Comparison of ENCODE assay signal across 10 cellular contexts in genomic region chr6:106514281-106514885, GRCh38.
A peak's percentile ranks its signal among the peaks of the same experiment; 100 is the strongest.
DNase-seq lines count a peak whose midpoint lies in the region; ATAC-seq, FAIRE-seq and TF ChIP-seq lines count a peak whose summit lies in the region.
"Had no signal": no experiment of that assay in that cellular context is flagged by ENCODE, and none has a peak within 500 bp of the region (broad histone marks: within the 10 kb centered on the region; RNA-seq: fewer than 3 reads in every experiment).

No MANE protein-coding gene starts in this region.

- in situ Hi-C loops in GM13976 (cut with MboI; ENCODE audit: low sequenced_read_pairs, unreplicated experiment): no loop called here

- peak overlapping the region; percentile 86; the same call in 1 of the 2 replicates for H3K9ac ChIP-seq in SK-N-SH

- H2AFZ ChIP-seq in SK-N-SH (ENCODE audit: low read depth): no peak overlapping the region
- no peak overlapping the region for H2AFZ ChIP-seq in hepatocyte

- DNase-seq in SK-N-SH (no peak), hepatocyte (ENCODE audit: low spot score) (no peak), stomach (no peak), NCI-H2196 (lab: John Stamatoyannopoulos, UW; ENCODE audit: unreplicated experiment) (no peak), GM13976 (ENCODE audit: low spot score) (no peak), urothelium cell line (ENCODE audit: low spot score) (no peak)
- DNase-seq in T-helper 2 cell treated with Interferon-gamma antibody and Interleukin-4, amounts not matched to agents 5 μg/mL and 100 μg/mL, for 36 hours (ENCODE audit: low spot score): no peak
- DNase-seq: activated gamma-delta T cell treated with Interleukin-2 at 50 U/mL for 16 hours, SIG-M5 had no signal

- peaks cover 3% of the 10 kb centered on the region for H3K27me3 Mint-ChIP-seq in T-helper 2 cell treated with Interferon-gamma antibody and Interleukin-4, amounts not matched to agents 5 μg/mL and 100 μg/mL, for 36 hours (ENCODE audit: low read depth)

- H3K4me2 ChIP-seq in SK-N-SH (peak overlapping the region; percentile 95), hepatocyte (peak overlapping the region; percentile 98)

- POLR2A ChIA-PET in SK-N-SH (lab: Yijun Ruan, JAX): no interaction called here

- WGBS in SK-N-SH (ENCODE audit: low lambda C conversion rate): 64% methylated on average over 3 of the region's 3 CpGs
- 88% methylated on average over 3 of the region's 3 CpGs for WGBS in hepatocyte (ENCODE audit: low lambda C conversion rate, missing lambda C conversion rate)
- 50 to 68% (median 56%) methylated on average over 3 of the region's 3 CpGs for WGBS in stomach, 5 donors

- H3K9me2 ChIP-seq in SK-N-SH (no peaks in the 10 kb centered on the region), hepatocyte (replicated peaks; ENCODE audit: insufficient read depth) (no peaks in the 10 kb centered on the region)

- CTCF ChIA-PET in SK-N-SH (lab: Yijun Ruan, JAX): interaction anchor here (1.6 kb wide), 2 partner anchors 62 to 175 kb away, joined by 3 to 6 read pairs; no protein-coding TSS in a partner anchor

- peaks cover 46% of the 10 kb centered on the region for H3F3A ChIP-seq in SK-N-SH (replicated peaks; ENCODE audit: insufficient read depth)

- H3K4me1 ChIP-seq in SK-N-SH (ENCODE audit: control insufficient read depth in 1 of 2, insufficient read depth in 2 of 2, low read depth in 1 of 2, low read length in 1 of 2) (peaks cover 7 to 17% of the 10 kb centered on the region in 2 experiments; a peak in 3 of 4 replicates), hepatocyte (ENCODE audit: insufficient read depth) (peaks cover 22% of the 10 kb centered on the region), stomach (peaks cover 23 to 63% (median 41%) of the 10 kb centered on the region in 4 donors)

- TF ChIP-seq CTCF in SK-N-SH (IDR thresholded peaks at IDR 0.05): no peak
- no peak for TF ChIP-seq CTCF in hepatocyte (IDR thresholded peaks at IDR 0.05; ENCODE audit: poor library complexity)
- no peak for TF ChIP-seq CTCF in stomach (IDR thresholded peaks at IDR 0.05)
- no peak for TF ChIP-seq CTCF in GM13976 (IDR thresholded peaks at IDR 0.05; ENCODE audit: borderline replicate concordance, control extremely low read depth, extremely low read depth, insufficient read depth, missing control alignments)

- no peak for TF ChIP-seq POLR2A in stomach (IDR thresholded peaks at IDR 0.05)

- intact Hi-C loops in stomach (cut with DNase I; ENCODE audit: low total_unique reads): no loop called here

- H3K36me3 Mint-ChIP-seq in T-helper 2 cell treated with Interferon-gamma antibody and Interleukin-4, amounts not matched to agents 5 μg/mL and 100 μg/mL, for 36 hours (ENCODE audit: low read depth): peaks cover 5% of the 10 kb centered on the region

- H3K27ac Mint-ChIP-seq in T-helper 2 cell treated with Interferon-gamma antibody and Interleukin-4, amounts not matched to agents 5 μg/mL and 100 μg/mL, for 36 hours: peak overlapping the region; percentile 95

- peak overlapping the region; percentile 71 to 83; a peak in 3 of 4 replicates for H3K4me3 ChIP-seq in SK-N-SH (ENCODE audit: low read depth in 2 of 2, low read length in 1 of 2)
- no peak overlapping the region for H3K4me3 ChIP-seq in hepatocyte
- H3K4me3 ChIP-seq in stomach: peak overlapping the region in 2 of 4 donors; percentile 65 to 82

- H3K4me1 Mint-ChIP-seq in T-helper 2 cell treated with Interferon-gamma antibody and Interleukin-4, amounts not matched to agents 5 μg/mL and 100 μg/mL, for 36 hours (ENCODE audit: low read depth): peaks cover 59% of the 10 kb centered on the region

- H3K27ac ChIP-seq in SK-N-SH (ENCODE audit: low read depth in 2 of 2, low read length in 1 of 2): peak overlapping the region; percentile 74 to 89; a peak in 3 of 4 replicates
- H3K27ac ChIP-seq in hepatocyte: no peak overlapping the region
- H3K27ac ChIP-seq in stomach: peak overlapping the region in 3 of 5 donors; percentile 92 to 95 (median 92)

- H4K20me1 ChIP-seq in SK-N-SH (ENCODE audit: insufficient read depth): no peaks in the 10 kb centered on the region
- no peaks in the 10 kb centered on the region for H4K20me1 ChIP-seq in hepatocyte (ENCODE audit: insufficient read depth, poor library complexity, severe bottlenecking)

- H3K9me3 ChIP-seq in SK-N-SH (no peaks in the 10 kb centered on the region), hepatocyte (ENCODE audit: low read depth) (no peaks in the 10 kb centered on the region), stomach (no peaks in the 10 kb centered on the region)

- H3K79me2 ChIP-seq in SK-N-SH (ENCODE audit: insufficient read depth): peaks cover 66% of the 10 kb centered on the region
- peaks cover 3% of the 10 kb centered on the region for H3K79me2 ChIP-seq in hepatocyte

- ATAC-seq in SK-N-SH treated with all-trans-retinoic acid at 6 μM for 48 hours: no peak

- no peaks in the 10 kb centered on the region for H3K27me3 ChIP-seq in SK-N-SH (ENCODE audit: insufficient read depth)
- H3K27me3 ChIP-seq in hepatocyte: peaks cover 33% of the 10 kb centered on the region
- peaks cover 6 to 32% (median 10%) of the 10 kb centered on the region in 3 donors for H3K27me3 ChIP-seq in stomach

- no peak for FAIRE-seq in urothelium cell line (lab: Jason Lieb, UNC)

- no peak for TF ChIP-seq RAD21 in SK-N-SH (IDR thresholded peaks at IDR 0.05; ENCODE audit: low read length)

- H3K36me3 ChIP-seq in SK-N-SH (replicated peaks in 1 of 2; ENCODE audit: control insufficient read depth in 1 of 2, insufficient read depth in 2 of 2, low read length in 1 of 2): no peaks in the 10 kb centered on the region
- H3K36me3 ChIP-seq in hepatocyte (replicated peaks; ENCODE audit: insufficient read depth, low read depth): no peaks in the 10 kb centered on the region
- H3K36me3 ChIP-seq in stomach: no peaks in the 10 kb centered on the region

- no peaks in the 10 kb centered on the region for H3K9me3 Mint-ChIP-seq in T-helper 2 cell treated with Interferon-gamma antibody and Interleukin-4, amounts not matched to agents 5 μg/mL and 100 μg/mL, for 36 hours

- TF ChIP-seq EP300 in SK-N-SH (IDR thresholded peaks at IDR 0.05; ENCODE audit: borderline replicate concordance in 1 of 2, low read depth in 1 of 2, low read length in 1 of 2) (no peak), stomach (IDR thresholded peaks at IDR 0.05) (no peak)

- H3K4me3 Mint-ChIP-seq in T-helper 2 cell treated with Interferon-gamma antibody and Interleukin-4, amounts not matched to agents 5 μg/mL and 100 μg/mL, for 36 hours: peak overlapping the region; percentile 89

TF ChIP-seq in SK-N-SH, 30 proteins besides CTCF, POLR2A, EP300 and RAD21:
- no peak for TF ChIP-seq TCF12 (IDR thresholded peaks at IDR 0.05)
- no peak for TF ChIP-seq POLR2AphosphoS5 (IDR thresholded peaks at IDR 0.05; ENCODE audit: low read depth, low read length)
- TF ChIP-seq MXI1 (IDR thresholded peaks at IDR 0.05; ENCODE audit: low read depth, low read length): no peak
- TF ChIP-seq FOXJ3 (CRISPR knock-in tag; IDR thresholded peaks at IDR 0.05): no peak
- TF ChIP-seq FOSL2 (IDR thresholded peaks at IDR 0.05; ENCODE audit: borderline replicate concordance, low read depth): no peak
- TF ChIP-seq, protein P1, sequence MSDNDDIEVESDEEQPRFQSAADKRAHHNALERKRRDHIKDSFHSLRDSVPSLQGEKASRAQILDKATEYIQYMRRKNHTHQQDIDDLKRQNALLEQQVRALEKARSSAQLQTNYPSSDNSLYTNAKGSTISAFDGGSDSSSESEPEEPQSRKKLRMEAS (IDR thresholded peaks at IDR 0.05; ENCODE audit: low read depth): no peak
- no peak for TF ChIP-seq RXRA (IDR thresholded peaks at IDR 0.05; ENCODE audit: borderline replicate concordance, low read depth)
- TF ChIP-seq MEF2A (IDR thresholded peaks at IDR 0.05; ENCODE audit: borderline replicate concordance, low read depth): no peak
- TF ChIP-seq PBX3 (IDR thresholded peaks at IDR 0.05): no peak
- TF ChIP-seq GABPA (IDR thresholded peaks at IDR 0.05; ENCODE audit: low read depth): no peak

TF ChIP-seq in SK-N-SH treated with all-trans-retinoic acid at 6 μM for 48 hours, 23 proteins besides CTCF, POLR2A, EP300 and RAD21 (continues in another document):
- TF ChIP-seq CSDC2 (CRISPR knock-in tag; IDR thresholded peaks at IDR 0.05) (no peak), TOX (CRISPR knock-in tag; IDR thresholded peaks at IDR 0.05; ENCODE audit: borderline replicate concordance) (no peak), ARNTL (CRISPR knock-in tag; IDR thresholded peaks at IDR 0.05; ENCODE audit: borderline replicate concordance, low read depth) (no peak), OSR1 (CRISPR knock-in tag; IDR thresholded peaks at IDR 0.05) (no peak), ZNF8 (CRISPR knock-in tag; IDR thresholded peaks at IDR 0.05) (no peak), ZFP3 (CRISPR knock-in tag; IDR thresholded peaks at IDR 0.05) (no peak), SNAI2 (CRISPR knock-in tag; IDR thresholded peaks at IDR 0.05) (no peak)
- TF ChIP-seq, protein P2, sequence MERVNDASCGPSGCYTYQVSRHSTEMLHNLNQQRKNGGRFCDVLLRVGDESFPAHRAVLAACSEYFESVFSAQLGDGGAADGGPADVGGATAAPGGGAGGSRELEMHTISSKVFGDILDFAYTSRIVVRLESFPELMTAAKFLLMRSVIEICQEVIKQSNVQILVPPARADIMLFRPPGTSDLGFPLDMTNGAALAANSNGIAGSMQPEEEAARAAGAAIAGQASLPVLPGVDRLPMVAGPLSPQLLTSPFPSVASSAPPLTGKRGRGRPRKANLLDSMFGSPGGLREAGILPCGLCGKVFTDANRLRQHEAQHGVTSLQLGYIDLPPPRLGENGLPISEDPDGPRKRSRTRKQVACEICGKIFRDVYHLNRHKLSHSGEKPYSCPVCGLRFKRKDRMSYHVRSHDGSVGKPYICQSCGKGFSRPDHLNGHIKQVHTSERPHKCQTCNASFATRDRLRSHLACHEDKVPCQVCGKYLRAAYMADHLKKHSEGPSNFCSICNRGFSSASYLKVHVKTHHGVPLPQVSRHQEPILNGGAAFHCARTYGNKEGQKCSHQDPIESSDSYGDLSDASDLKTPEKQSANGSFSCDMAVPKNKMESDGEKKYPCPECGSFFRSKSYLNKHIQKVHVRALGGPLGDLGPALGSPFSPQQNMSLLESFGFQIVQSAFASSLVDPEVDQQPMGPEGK (CRISPR knock-in tag; IDR thresholded peaks at IDR 0.05; ENCODE audit: borderline replicate concordance): no peak
- TF ChIP-seq, protein P3, sequence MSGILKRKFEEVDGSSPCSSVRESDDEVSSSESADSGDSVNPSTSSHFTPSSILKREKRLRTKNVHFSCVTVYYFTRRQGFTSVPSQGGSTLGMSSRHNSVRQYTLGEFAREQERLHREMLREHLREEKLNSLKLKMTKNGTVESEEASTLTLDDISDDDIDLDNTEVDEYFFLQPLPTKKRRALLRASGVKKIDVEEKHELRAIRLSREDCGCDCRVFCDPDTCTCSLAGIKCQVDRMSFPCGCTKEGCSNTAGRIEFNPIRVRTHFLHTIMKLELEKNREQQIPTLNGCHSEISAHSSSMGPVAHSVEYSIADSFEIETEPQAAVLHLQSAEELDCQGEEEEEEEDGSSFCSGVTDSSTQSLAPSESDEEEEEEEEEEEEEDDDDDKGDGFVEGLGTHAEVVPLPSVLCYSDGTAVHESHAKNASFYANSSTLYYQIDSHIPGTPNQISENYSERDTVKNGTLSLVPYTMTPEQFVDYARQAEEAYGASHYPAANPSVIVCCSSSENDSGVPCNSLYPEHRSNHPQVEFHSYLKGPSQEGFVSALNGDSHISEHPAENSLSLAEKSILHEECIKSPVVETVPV (CRISPR knock-in tag; IDR thresholded peaks at IDR 0.05): no peak
